In the genomic region with DNA sequence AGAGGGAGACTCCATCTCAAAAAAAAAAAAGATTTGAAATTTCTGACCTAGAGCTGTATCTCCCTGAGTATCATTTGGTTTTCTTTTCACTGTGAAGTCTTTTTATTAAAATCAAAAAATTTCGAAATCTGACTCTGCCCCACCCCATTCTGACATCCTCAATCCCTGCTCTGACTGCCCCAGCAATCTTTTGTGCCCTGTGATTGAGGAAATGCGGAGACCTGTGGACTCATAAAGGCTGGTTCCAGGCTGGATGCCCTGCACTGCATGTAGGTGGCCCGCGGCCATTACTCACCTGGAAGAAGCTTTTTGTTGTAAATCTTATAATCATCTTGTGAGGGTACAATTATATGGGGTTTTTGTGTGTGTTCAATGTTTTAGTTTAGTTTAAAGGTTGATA, we compare ENCODE assay signal across 16 cellular contexts.
"Had no signal": no experiment of that assay in that cellular context is flagged by ENCODE, and none has a peak within 500 bp of the region (broad histone marks: within the 10 kb centered on the region; RNA-seq: fewer than 3 reads in every experiment).

No MANE protein-coding gene starts in this region.

- H3K36me3 Mint-ChIP-seq: natural killer cell; stimulated activated memory B cell treated with anti-CD40 and anti-IgM and Interleukin-4, amounts not matched to agents 10 μg/mL and 1 μg/mL and 100 μg/mL, for 72 hours had no signal

- H3K27ac Mint-ChIP-seq: natural killer cell; progenitor cell of endocrine pancreas; stimulated activated memory B cell treated with anti-CD40 and anti-IgM and Interleukin-4, amounts not matched to agents 10 μg/mL and 1 μg/mL and 100 μg/mL, for 72 hours; stimulated activated naive CD8-positive, alpha-beta T cell treated with anti-CD3 and anti-CD28 coated beads, Interleukin-15, Interleukin-2, amounts not matched to agents 100 ng/mL and 50 ng/mL, for 24 hours had no signal

- H3K27me3 Mint-ChIP-seq: progenitor cell of endocrine pancreas; stimulated activated memory B cell treated with anti-CD40 and anti-IgM and Interleukin-4, amounts not matched to agents 10 μg/mL and 1 μg/mL and 100 μg/mL, for 72 hours; stimulated activated naive CD8-positive, alpha-beta T cell treated with anti-CD3 and anti-CD28 coated beads, Interleukin-15, Interleukin-2, amounts not matched to agents 100 ng/mL and 50 ng/mL, for 24 hours had no signal

- H3K9me3 Mint-ChIP-seq: natural killer cell; stimulated activated memory B cell treated with anti-CD40 and anti-IgM and Interleukin-4, amounts not matched to agents 10 μg/mL and 1 μg/mL and 100 μg/mL, for 72 hours; stimulated activated naive CD8-positive, alpha-beta T cell treated with anti-CD3 and anti-CD28 coated beads, Interleukin-15, Interleukin-2, amounts not matched to agents 100 ng/mL and 50 ng/mL, for 24 hours had no signal

- ATAC-seq: natural killer cell; pancreas; right cardiac atrium; stimulated activated memory B cell treated with anti-CD40 and anti-IgM and Interleukin-4, amounts not matched to agents 10 μg/mL and 1 μg/mL and 100 μg/mL, for 72 hours; upper lobe of right lung had no signal

- H3K4me1 Mint-ChIP-seq: natural killer cell; stimulated activated memory B cell treated with anti-CD40 and anti-IgM and Interleukin-4, amounts not matched to agents 10 μg/mL and 1 μg/mL and 100 μg/mL, for 72 hours had no signal

- H3K27me3 ChIP-seq: esophagus squamous epithelium, hepatocyte, pancreas, tibial artery, upper lobe of right lung, vagina had no signal

- H3K27ac ChIP-seq: esophagus squamous epithelium, hepatocyte, pancreas, upper lobe of right lung, vagina had no signal

- H3K9me3 ChIP-seq: esophagus squamous epithelium, pancreas, tibial artery, upper lobe of right lung, vagina had no signal

- H3K4me3 Mint-ChIP-seq: natural killer cell; stimulated activated memory B cell treated with anti-CD40 and anti-IgM and Interleukin-4, amounts not matched to agents 10 μg/mL and 1 μg/mL and 100 μg/mL, for 72 hours; stimulated activated naive CD8-positive, alpha-beta T cell treated with anti-CD3 and anti-CD28 coated beads, Interleukin-15, Interleukin-2, amounts not matched to agents 100 ng/mL and 50 ng/mL, for 24 hours had no signal

- H3K4me3 ChIP-seq: esophagus squamous epithelium, hepatocyte, pancreas, tibial artery, upper lobe of right lung, vagina had no signal

- DNase-seq: esophagus squamous epithelium; foreskin fibroblast; head of caudate nucleus; mesendoderm; natural killer cell; occipital lobe; pancreas; right cardiac atrium; stimulated activated CD4-positive, alpha-beta T cell treated with anti-CD3 and anti-CD28 coated beads, Interleukin-4, amount 100 ng/mL, for 1 hour; tibial artery; upper lobe of right lung had no signal

- H3K36me3 ChIP-seq: esophagus squamous epithelium, pancreas, tibial artery, upper lobe of right lung, vagina had no signal

- H3K4me1 ChIP-seq: esophagus squamous epithelium, pancreas, upper lobe of right lung, vagina had no signal

- FAIRE-seq: pancreas had no signal
